Comparison of ENCODE assay signal across 10 cellular contexts in genomic region chr10:102661614-102662133, GRCh38. TPM values are rescaled to one million over a fixed set of nuclear protein-coding genes. Genes with fewer than 3 reads are reported as not detected.
DNase-seq lines count a peak whose midpoint lies in the region; ATAC-seq, FAIRE-seq and TF ChIP-seq lines count a peak whose summit lies in the region.
"Had no signal": no experiment of that assay in that cellular context is flagged by ENCODE, and none has a peak within 500 bp of the region (broad histone marks: within the 10 kb centered on the region; RNA-seq: fewer than 3 reads in every experiment).

No MANE protein-coding gene starts in this region.

- H3K56ac ChIP-seq in H1 (replicated peaks; ENCODE audit: insufficient read length, low read depth, low read length) = no peak overlapping the region

- 0 out of 2 replicates have a peak overlapping the region, but pooled peaks have one; percentile 27 for H2BK20ac ChIP-seq in H1 (ENCODE audit: low read length)

- H3K18ac ChIP-seq in H1 (ENCODE audit: extremely low read depth, low read length) = no peak overlapping the region; the same call in 1 of the 2 replicates

- H3K23ac ChIP-seq in H1 (ENCODE audit: insufficient read length) = no peak overlapping the region

- DNase-seq in T-helper 1 cell (no peak), H1 (ENCODE audit: low read depth in 1 of 2, low spot score in 2 of 2) (no peak), D721Med (ENCODE audit: insufficient read length, low spot score) (no peak), lower leg skin (ENCODE audit: low spot score in 2 of 2) (no peak), testis (no peak)
- DNase-seq: NCI-H187 had no signal

- H3K9me3 ChIP-seq in H1 (ENCODE audit: insufficient read depth in 2 of 2, low read depth in 1 of 2, low read length in 1 of 2) (no peaks in the 10 kb centered on the region), testis (no peaks in the 10 kb centered on the region)

- no peak overlapping the region for H2BK5ac ChIP-seq in H1 (ENCODE audit: low read depth, low read length)

- TF ChIP-seq CTCF in H1 (IDR thresholded peaks at IDR 0.05; ENCODE audit: control extremely low read depth in 1 of 3, insufficient read depth in 1 of 3, low read depth in 1 of 3, low read length in 3 of 3) = no peak
- TF ChIP-seq CTCF in D721Med (IDR thresholded peaks at IDR 0.05; ENCODE audit: insufficient read depth, missing control alignments) = no peak
- TF ChIP-seq CTCF in lower leg skin (IDR thresholded peaks at IDR 0.05) = no peak
- no peak for TF ChIP-seq CTCF in testis (IDR thresholded peaks at IDR 0.05)

- peaks cover 9% of the 10 kb centered on the region for H3K36me3 Mint-ChIP-seq in T-helper 1 cell treated with Interleukin-12 subunit alpha and Interleukin-12 subunit beta and Interleukin-4 antibody, amounts not matched to agents 30 μg/mL and 1 μg/mL, for 36 hours (ENCODE audit: low read depth)
- H3K36me3 Mint-ChIP-seq in stimulated activated memory B cell treated with anti-CD40 and anti-IgM and Interleukin-4, amounts not matched to agents 10 μg/mL and 1 μg/mL and 100 μg/mL, for 72 hours = peaks cover 20% of the 10 kb centered on the region

- no peak for TF ChIP-seq EP300 in H1 (IDR thresholded peaks at IDR 0.05; ENCODE audit: borderline replicate concordance in 1 of 2, low read depth in 2 of 2, low read length in 2 of 2)

- 88% methylated on average over 7 of the region's 7 CpGs; no CpG with 5 or more reads in 1 of the 2 experiments for WGBS in H1 (ENCODE audit: extremely low coverage in 1 of 2, insufficient coverage in 1 of 2, insufficient read length in 1 of 2, insufficient replicate concordance in 2 of 2, low coverage in 1 of 2, low lambda C conversion rate in 2 of 2, missing lambda C conversion rate in 1 of 2), 2 experiments
- 64 to 67% methylated on average over 6 to 7 of the region's 7 CpGs for WGBS in lower leg skin, 2 donors
- WGBS in testis, 2 donors = 61 to 69% methylated on average over 5 to 7 of the region's 7 CpGs

- H3K27me3 ChIP-seq in H1 (replicated peaks in 1 of 4; ENCODE audit: control insufficient read depth in 3 of 4, extremely low read depth in 1 of 4, insufficient read depth in 3 of 4, low read length in 3 of 4) = no peaks in the 10 kb centered on the region
- no peaks in the 10 kb centered on the region for H3K27me3 ChIP-seq in testis

- H3K4me1 ChIP-seq in H1 (replicated peaks in 1 of 4; ENCODE audit: control insufficient read depth in 3 of 4, insufficient read depth in 4 of 4, low read length in 3 of 4) = peaks cover 0 to 12% (median 7%) of the 10 kb centered on the region in 4 experiments; a peak in 5 of 7 replicates
- H3K4me1 ChIP-seq in testis = peaks cover 21% of the 10 kb centered on the region

- peak overlapping the region in 1 of 2 experiments; percentile 6; a peak in 1 of 4 replicates for H3K4me2 ChIP-seq in H1 (ENCODE audit: insufficient read depth in 1 of 2, low read depth in 2 of 2, low read length in 2 of 2)

- no peak overlapping the region for H2BK15ac ChIP-seq in H1 (ENCODE audit: low read length)

- H3K4me3 ChIP-seq in H1 (ENCODE audit: extremely low read depth in 1 of 4, insufficient read depth in 2 of 4, low read depth in 3 of 4, low read length in 4 of 4) (no peak overlapping the region), lower leg skin (ENCODE audit: low read depth, poor library complexity, severe bottlenecking) (no peak overlapping the region), testis (no peak overlapping the region)

- H3K79me1 ChIP-seq in H1 (ENCODE audit: low read depth, low read length) = no peaks in the 10 kb centered on the region

- H4K91ac ChIP-seq in H1 (replicated peaks; ENCODE audit: insufficient read length, low read length) = no peak overlapping the region

- no peak overlapping the region for H2AFZ ChIP-seq in H1 (ENCODE audit: low read length)

- TF ChIP-seq POLR2A in H1 (IDR thresholded peaks at IDR 0.05; ENCODE audit: control extremely low read depth in 1 of 2, low read depth in 2 of 2, low read length in 2 of 2) (no peak), lower leg skin (IDR thresholded peaks at IDR 0.05) (no peak), testis (IDR thresholded peaks at IDR 0.05) (no peak)

- intact Hi-C loops in lower leg skin (cut with DNase I; ENCODE audit: low total_unique reads) = no loop called here
- intact Hi-C loops in testis (cut with DNase I; ENCODE audit: low total_unique reads) = no loop called here

- H3K14ac ChIP-seq in H1 (ENCODE audit: insufficient read length) = no peak overlapping the region

- H2BK12ac ChIP-seq in H1 (ENCODE audit: low read depth, low read length) = no peak overlapping the region

- H3K9me3 Mint-ChIP-seq in T-helper 1 cell treated with Interleukin-12 subunit alpha and Interleukin-12 subunit beta and Interleukin-4 antibody, amounts not matched to agents 30 μg/mL and 1 μg/mL, for 36 hours = no peaks in the 10 kb centered on the region
- H3K9me3 Mint-ChIP-seq in stimulated activated memory B cell treated with anti-CD40 and anti-IgM and Interleukin-4, amounts not matched to agents 10 μg/mL and 1 μg/mL and 100 μg/mL, for 72 hours = no peaks in the 10 kb centered on the region

- peak overlapping the region; percentile 87 for H3K27ac Mint-ChIP-seq in T-helper 1 cell treated with Interleukin-12 subunit alpha and Interleukin-12 subunit beta and Interleukin-4 antibody, amounts not matched to agents 30 μg/mL and 1 μg/mL, for 36 hours
- peak overlapping the region; percentile 65 for H3K27ac Mint-ChIP-seq in stimulated activated memory B cell treated with anti-CD40 and anti-IgM and Interleukin-4, amounts not matched to agents 10 μg/mL and 1 μg/mL and 100 μg/mL, for 72 hours

- H4K8ac ChIP-seq in H1 (ENCODE audit: extremely low read depth, insufficient read depth, low read length) = no peak overlapping the region

- peak overlapping the region; percentile 62 for H3K4me3 Mint-ChIP-seq in T-helper 1 cell treated with Interleukin-12 subunit alpha and Interleukin-12 subunit beta and Interleukin-4 antibody, amounts not matched to agents 30 μg/mL and 1 μg/mL, for 36 hours
- H3K4me3 Mint-ChIP-seq in stimulated activated memory B cell treated with anti-CD40 and anti-IgM and Interleukin-4, amounts not matched to agents 10 μg/mL and 1 μg/mL and 100 μg/mL, for 72 hours = peak overlapping the region; percentile 52

- CTCF ChIA-PET in H1 (lab: Charles Lee; ENCODE audit: partially characterized antibody) = interaction anchor here (0.9 to 13.0 kb wide), 8 partner anchors 8 to 78 kb away, joined by 3 to 145 read pairs (median 10); no protein-coding TSS in a partner anchor

- H3K27ac ChIP-seq in H1 (ENCODE audit: low read depth, low read length) (no peak overlapping the region), testis (no peak overlapping the region)

- no peak overlapping the region for H3K4ac ChIP-seq in H1 (replicated peaks; ENCODE audit: insufficient read length, low read depth, low read length)

- POLR2A ChIA-PET in H1 (lab: Charles Lee; ENCODE audit: partially characterized antibody) = interaction anchor here (1.2 to 6.5 kb wide), 5 partner anchors 8 to 52 kb away, joined by 3 to 39 read pairs (median 9); partner anchors contain the start of gene TRIM8

- FAIRE-seq in H1 (lab: Jason Lieb, UNC) (no peak), D721Med (lab: Jason Lieb, UNC) (no peak)
- FAIRE-seq: A204.1 had no signal

- H4K5ac ChIP-seq in H1 (ENCODE audit: insufficient read length, low read depth, low read length) = no peak overlapping the region

- H3K4me1 Mint-ChIP-seq in T-helper 1 cell treated with Interleukin-12 subunit alpha and Interleukin-12 subunit beta and Interleukin-4 antibody, amounts not matched to agents 30 μg/mL and 1 μg/mL, for 36 hours (ENCODE audit: low read depth) = peaks cover 28% of the 10 kb centered on the region
- peaks cover 23% of the 10 kb centered on the region for H3K4me1 Mint-ChIP-seq in stimulated activated memory B cell treated with anti-CD40 and anti-IgM and Interleukin-4, amounts not matched to agents 10 μg/mL and 1 μg/mL and 100 μg/mL, for 72 hours

- peaks cover 0 to 2% of the 10 kb centered on the region in 2 experiments for H4K20me1 ChIP-seq in H1 (replicated peaks in 1 of 2; ENCODE audit: control insufficient read depth in 1 of 2, insufficient read depth in 2 of 2, low read length in 2 of 2)

- no peaks in the 10 kb centered on the region for H3K27me3 Mint-ChIP-seq in T-helper 1 cell treated with Interleukin-12 subunit alpha and Interleukin-12 subunit beta and Interleukin-4 antibody, amounts not matched to agents 30 μg/mL and 1 μg/mL, for 36 hours (ENCODE audit: low read depth)
- no peaks in the 10 kb centered on the region for H3K27me3 Mint-ChIP-seq in stimulated activated memory B cell treated with anti-CD40 and anti-IgM and Interleukin-4, amounts not matched to agents 10 μg/mL and 1 μg/mL and 100 μg/mL, for 72 hours

- ATAC-seq in HG03354 (IDR thresholded peaks at IDR 0.05; ENCODE audit: poor library complexity, severe bottlenecking, unreplicated experiment) = peak; percentile 37
- no peak for ATAC-seq in stimulated activated memory B cell treated with anti-CD40 and anti-IgM and Interleukin-4, amounts not matched to agents 10 μg/mL and 1 μg/mL and 100 μg/mL, for 72 hours

- H3K36me3 ChIP-seq in H1 (ENCODE audit: control insufficient read depth in 2 of 4, insufficient read depth in 4 of 4, low read length in 3 of 4) (peaks cover 0 to 7% (median under 1%) of the 10 kb centered on the region in 4 experiments; a peak in 5 of 8 replicates), testis (ENCODE audit: low read depth, missing control alignments) (no peaks in the 10 kb centered on the region)

- no peaks in the 10 kb centered on the region for H3K79me2 ChIP-seq in H1 (ENCODE audit: control insufficient read depth in 1 of 2, insufficient read depth in 2 of 2, low read length in 2 of 2)

- no peaks in the 10 kb centered on the region for H3K23me2 ChIP-seq in H1 (ENCODE audit: low read depth, low read length)

- H3K9ac ChIP-seq in H1 (replicated peaks in 1 of 4; ENCODE audit: extremely low read depth in 1 of 4, low read depth in 3 of 4, low read length in 3 of 4) = no peak overlapping the region

- no peak for TF ChIP-seq RAD21 in H1 (IDR thresholded peaks at IDR 0.05 in 1 of 2, conservative IDR thresholded peaks at IDR 0.05 in 1 of 2; ENCODE audit: low read depth in 2 of 2, low read length in 2 of 2)

- no peak overlapping the region for H2BK120ac ChIP-seq in H1 (replicated peaks; ENCODE audit: low read depth, low read length)

- no peak overlapping the region for H2AK5ac ChIP-seq in H1 (ENCODE audit: low read depth, low read length)

RNA-seq across cellular contexts. Expression of gene TRIM8, which starts 17.4 kb away (rescaled TPM):
- total RNA-seq in H1 (2021; fragmentation: NEBNext Ultra II Directional; extraction: Animal tissue kit (Norgen Biotek cat#: 25700)) = 35.4 and 38.8 TPM in 2 replicates
- polyA plus RNA-seq in H1 (2011; rRNA removed) = 24.9 and 34.6 TPM in 2 replicates
- 20.5 TPM for polyA plus RNA-seq in H1 (2011; cell fraction: cytosol; rRNA removed)
- 32.2 TPM for polyA plus RNA-seq in H1 (2011; cell fraction: nucleus; rRNA removed)
- 36.1 to 44.6 TPM (median 40.7 TPM) in 4 replicates for polyA plus RNA-seq in H1 (2012, experiment 1 of 2)
- polyA plus RNA-seq in H1 (2012, experiment 2 of 2) = 42.4 TPM
- 15.8 TPM for polyA plus RNA-seq in H1 (2013, experiment 1 of 2)
- polyA plus RNA-seq in H1 (2013, experiment 2 of 2) = 16.3 TPM
- 14.4 and 15.0 TPM in 2 replicates for polyA minus RNA-seq in H1 (2011; rRNA and poly(A)+ RNA removed)
- 20.2 TPM for polyA minus RNA-seq in H1 (2011; cell fraction: cytosol; rRNA and poly(A)+ RNA removed)
- 21.2 TPM for polyA minus RNA-seq in H1 (2011; cell fraction: nucleus; rRNA and poly(A)+ RNA removed)
- total RNA-seq in lower leg skin = 100 to 1,000 TPM in 3 of 4 donors, 10 to 100 TPM in 1; 91.7 to 128 (median 106) TPM
- 100 to 1,000 TPM; 114 to 170 TPM for total RNA-seq in testis
- polyA plus RNA-seq in testis (ENCODE audit: insufficient read depth, low read depth, low replicate concordance) = 69.8 TPM

RNA-seq across cellular contexts. Expression of gene ARL3, which starts 52.5 kb away (rescaled TPM):
- total RNA-seq in H1 (2021; fragmentation: NEBNext Ultra II Directional; extraction: Animal tissue kit (Norgen Biotek cat#: 25700)) = 15.3 and 16.2 TPM in 2 replicates
- polyA plus RNA-seq in H1 (2011; rRNA removed) = 5.3 and 8.8 TPM in 2 replicates
- 10.7 TPM for polyA plus RNA-seq in H1 (2011; cell fraction: cytosol; rRNA removed)
- 4.1 TPM for polyA plus RNA-seq in H1 (2011; cell fraction: nucleus; rRNA removed)
- 17.5 to 21.4 TPM (median 19.0 TPM) in 4 replicates for polyA plus RNA-seq in H1 (2012, experiment 1 of 2)
- polyA plus RNA-seq in H1 (2012, experiment 2 of 2) = 10.8 TPM
- 16.6 TPM for polyA plus RNA-seq in H1 (2013, experiment 1 of 2)
- 18.0 TPM for polyA plus RNA-seq in H1 (2013, experiment 2 of 2)
- polyA minus RNA-seq in H1 (2011; rRNA and poly(A)+ RNA removed) = 4.5 and 5.0 TPM in 2 replicates
- polyA minus RNA-seq in H1 (2011; cell fraction: cytosol; rRNA and poly(A)+ RNA removed) = 4.0 TPM
- 3.0 TPM for polyA minus RNA-seq in H1 (2011; cell fraction: nucleus; rRNA and poly(A)+ RNA removed)
- total RNA-seq in lower leg skin = 1 to 10 TPM; 1.6 to 3.8 (median 3.2) TPM
- total RNA-seq in testis = 10 to 100 TPM; 10.8 to 10.9 TPM
- polyA plus RNA-seq in testis (ENCODE audit: insufficient read depth, low read depth, low replicate concordance) = 25.2 TPM

RNA-seq across cellular contexts. Expression of gene SFXN2, which starts 52.8 kb away (rescaled TPM):
- 20.5 TPM in 2 replicates for total RNA-seq in H1 (2021; fragmentation: NEBNext Ultra II Directional; extraction: Animal tissue kit (Norgen Biotek cat#: 25700))
- 23.5 and 29.3 TPM in 2 replicates for polyA plus RNA-seq in H1 (2011; rRNA removed)
- 23.5 TPM for polyA plus RNA-seq in H1 (2011; cell fraction: cytosol; rRNA removed)
- polyA plus RNA-seq in H1 (2011; cell fraction: nucleus; rRNA removed) = 34.5 TPM
- polyA plus RNA-seq in H1 (2012, experiment 1 of 2) = 18.9 to 21.4 TPM (median 20.7 TPM) in 4 replicates
- polyA plus RNA-seq in H1 (2012, experiment 2 of 2) = 20.1 TPM
- 10.6 TPM for polyA plus RNA-seq in H1 (2013, experiment 1 of 2)
- 9.8 TPM for polyA plus RNA-seq in H1 (2013, experiment 2 of 2)
- 58.2 and 63.8 TPM in 2 replicates for polyA minus RNA-seq in H1 (2011; rRNA and poly(A)+ RNA removed)
- polyA minus RNA-seq in H1 (2011; cell fraction: cytosol; rRNA and poly(A)+ RNA removed) = 17.2 TPM
- polyA minus RNA-seq in H1 (2011; cell fraction: nucleus; rRNA and poly(A)+ RNA removed) = 50.5 TPM
- 1 to 10 TPM in 2 of 4 donors, under 1 TPM in 2; 0.46 to 4.7 (median 1.1) TPM for total RNA-seq in lower leg skin
- 1 to 10 TPM; 5.6 to 9.8 TPM for total RNA-seq in testis
- polyA plus RNA-seq in testis (ENCODE audit: insufficient read depth, low read depth, low replicate concordance) = 4.4 TPM
